12 cellular contexts compared by ENCODE assay signal in genomic region chr14:90532826-90533525, GRCh38.
"Had no signal": no experiment of that assay in that cellular context is flagged by ENCODE, and none has a peak within 500 bp of the region (broad histone marks: within the 10 kb centered on the region; RNA-seq: fewer than 3 reads in every experiment).

No MANE protein-coding gene starts in this region.

- H3K4me3 Mint-ChIP-seq: activated naive CD8-positive, alpha-beta T cell; nephron progenitor cell; stimulated activated memory B cell treated with anti-CD40 and anti-IgM and Interleukin-4, amounts not matched to agents 10 μg/mL and 1 μg/mL and 100 μg/mL, for 72 hours had no signal

- H3K27me3 Mint-ChIP-seq: activated naive CD8-positive, alpha-beta T cell had no signal

- H3K27me3 ChIP-seq: esophagus squamous epithelium, ovary, sigmoid colon had no signal

- H3K36me3 Mint-ChIP-seq: activated naive CD8-positive, alpha-beta T cell; stimulated activated memory B cell treated with anti-CD40 and anti-IgM and Interleukin-4, amounts not matched to agents 10 μg/mL and 1 μg/mL and 100 μg/mL, for 72 hours had no signal

- ATAC-seq: stimulated activated memory B cell treated with anti-CD40 and anti-IgM and Interleukin-4, amounts not matched to agents 10 μg/mL and 1 μg/mL and 100 μg/mL, for 72 hours had no signal

- H3K27ac Mint-ChIP-seq: activated naive CD8-positive, alpha-beta T cell; nephron progenitor cell; stimulated activated memory B cell treated with anti-CD40 and anti-IgM and Interleukin-4, amounts not matched to agents 10 μg/mL and 1 μg/mL and 100 μg/mL, for 72 hours had no signal

- H3K27ac ChIP-seq: esophagus squamous epithelium, ovary, sigmoid colon, WERI-Rb-1 had no signal

- DNase-seq: activated CD4-positive, alpha-beta T cell treated with anti-CD3 and anti-CD28 coated beads for 1 hour; activated CD4-positive, alpha-beta T cell treated with anti-CD3 and anti-CD28 coated beads, Interleukin-2, amount 50 U/mL, for 48 hours; effector memory CD4-positive, alpha-beta T cell; esophagus squamous epithelium; midbrain; nephron progenitor cell; ovary; sigmoid colon; stimulated activated CD4-positive, alpha-beta T cell treated with anti-CD3 and anti-CD28 coated beads, Interleukin-4, amount 100 ng/mL, for 4 hours; WERI-Rb-1 had no signal

- H3K36me3 ChIP-seq: esophagus squamous epithelium, ovary, sigmoid colon had no signal

- H3K9me3 ChIP-seq: esophagus squamous epithelium, ovary, sigmoid colon had no signal

- H3K4me3 ChIP-seq: esophagus squamous epithelium, ovary, sigmoid colon had no signal
